Comparison of ENCODE assay signal across 19 cellular contexts in the genomic region with DNA sequence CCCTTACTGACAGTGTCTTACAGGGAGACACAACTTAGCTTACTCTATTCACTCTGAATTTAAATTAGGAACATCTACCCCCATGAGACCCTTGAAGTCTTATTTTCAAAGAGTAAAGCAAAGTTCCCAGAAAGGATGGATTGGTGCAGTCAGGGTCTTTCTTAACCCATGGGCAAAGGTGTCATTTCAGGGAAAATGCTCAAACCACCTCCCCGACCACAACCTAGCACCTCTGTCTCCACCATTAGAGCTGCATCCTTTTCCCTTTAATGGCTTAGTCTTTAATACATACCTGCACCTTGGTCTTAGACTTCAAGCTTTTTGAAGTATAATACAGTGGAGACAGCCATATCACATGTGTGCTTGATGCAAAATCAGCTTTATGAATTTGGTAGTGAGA. TPM values are rescaled to one million over a fixed set of nuclear protein-coding genes. Genes with fewer than 3 reads are reported as not detected.
DNase-seq lines count a peak whose midpoint lies in the region; ATAC-seq, FAIRE-seq and TF ChIP-seq lines count a peak whose summit lies in the region.
"Had no signal": no experiment of that assay in that cellular context is flagged by ENCODE, and none has a peak within 500 bp of the region (broad histone marks: within the 10 kb centered on the region; RNA-seq: fewer than 3 reads in every experiment).

No MANE protein-coding gene starts in this region.

- intact Hi-C loops in activated naive CD4-positive, alpha-beta T cell treated with anti-CD3 and anti-CD28 coated beads for 36 hours (cut with micrococcal nuclease), result loop anchor here (10.0 kb wide), 1 partner anchor 1882 kb away; no protein-coding TSS in a partner anchor
- intact Hi-C loops in GM12878 (cut with micrococcal nuclease; ENCODE audit: unreplicated experiment), result no loop called here

- H3K79me2 ChIP-seq in GM12878 (ENCODE audit: control insufficient read depth, insufficient read depth, low read length), result peaks cover 32% of the 10 kb centered on the region

- 100% methylated on average over 1 of the region's 1 CpG for WGBS in GM12878 (ENCODE audit: insufficient coverage, insufficient replicate concordance, low lambda C conversion rate, missing lambda C conversion rate)

- H3K27me3 Mint-ChIP-seq in activated naive CD4-positive, alpha-beta T cell treated with anti-CD3 and anti-CD28 coated beads for 36 hours (ENCODE audit: low read depth), result no peaks in the 10 kb centered on the region
- no peaks in the 10 kb centered on the region for H3K27me3 Mint-ChIP-seq in T-cell
- no peaks in the 10 kb centered on the region for H3K27me3 Mint-ChIP-seq in stimulated activated naive CD8-positive, alpha-beta T cell treated with anti-CD3 and anti-CD28 coated beads, Interleukin-15, amount 100 ng/mL, for 72 hours

- no peak for FAIRE-seq in GM12878 (lab: Jason Lieb, UNC)

- TF ChIP-seq CTCF in GM12878 (IDR thresholded peaks at IDR 0.05 in 2 of 3, conservative IDR thresholded peaks at IDR 0.05 in 1 of 3; ENCODE audit: control insufficient read depth in 2 of 3, extremely low read depth in 1 of 3, insufficient read depth in 1 of 3, low read depth in 3 of 3, low read length in 3 of 3), result no peak

- H2AFZ ChIP-seq in GM12878 (ENCODE audit: control insufficient read depth, low read depth, low read length), result no peak overlapping the region

- H3K9ac ChIP-seq in GM12878 (ENCODE audit: control insufficient read depth, insufficient read depth, low read length), result no peak overlapping the region

- peaks cover 10 to 11% of the 10 kb centered on the region in 2 experiments; a peak in 3 of 4 replicates for H3K36me3 ChIP-seq in GM12878 (ENCODE audit: control insufficient read depth in 2 of 2, insufficient read depth in 2 of 2, low read length in 1 of 2)
- H3K36me3 ChIP-seq: thoracic aorta had no signal

- no TSS peak for BruUV-seq in GM12878 (replicated peaks; lab: Mats Ljungman, UMichigan)

- H3K4me3 ChIP-seq in GM12878, result no peak overlapping the region
- H3K4me3 ChIP-seq: thoracic aorta had no signal

- in situ Hi-C loops in GM12878 (cut with MboI), result no loop called here

- no peaks in the 10 kb centered on the region; the same call in 1 of the 3 replicates for H3K9me3 ChIP-seq in GM12878 (replicated peaks; ENCODE audit: control insufficient read depth, insufficient read depth, low read length)
- H3K9me3 ChIP-seq: thoracic aorta had no signal

- RAD21 ChIA-PET in GM12878 (lab: Charles Lee; ENCODE audit: unreplicated experiment), result interaction anchor here (1.1 to 13.4 kb wide), 13 partner anchors 10 to 96 kb away, joined by 3 to 274 read pairs (median 31); partner anchors contain the start of gene KCNMB1

- no peaks in the 10 kb centered on the region for H3K27me3 ChIP-seq in GM12878 (replicated peaks in 1 of 2; ENCODE audit: control insufficient read depth in 2 of 2, insufficient read depth in 2 of 2, low read length in 1 of 2)

- POLR2A ChIA-PET in T-cell (lab: Charles Lee), result interaction anchor here (0.8 to 1.4 kb wide), 4 partner anchors 10 to 38 kb away, joined by 3 to 6 read pairs (median 4); no protein-coding TSS in a partner anchor
- POLR2A ChIA-PET in GM12878 (lab: Charles Lee), result interaction anchor here (0.7 to 11.9 kb wide), 11 partner anchors 9 to 113 kb away, joined by 3 to 169 read pairs (median 14); no protein-coding TSS in a partner anchor

- peaks cover 10% of the 10 kb centered on the region for H3K4me1 ChIP-seq in GM12878 (ENCODE audit: control insufficient read depth, insufficient read depth, low read length)
- H3K4me1 ChIP-seq: Caco-2 had no signal

- peak overlapping the region; percentile 81 for H3K4me2 ChIP-seq in GM12878 (ENCODE audit: control insufficient read depth, insufficient read depth)

- no peaks in the 10 kb centered on the region for H4K20me1 ChIP-seq in GM12878 (ENCODE audit: control insufficient read depth, insufficient read depth)

- DNase-seq in activated naive CD4-positive, alpha-beta T cell treated with anti-CD3 and anti-CD28 coated beads for 36 hours, result no peak
- no peak for DNase-seq in activated naive CD4-positive, alpha-beta T cell treated with Interleukin-2 at 50 U/mL for 16 hours
- DNase-seq in T-cell (no peak), GM12878 (ENCODE audit: low read depth, low spot score) (no peak)
- no peak for DNase-seq in stimulated activated naive CD8-positive, alpha-beta T cell treated with anti-CD3 and anti-CD28 coated beads, Interleukin-15, amount 100 ng/mL, for 72 hours
- DNase-seq: Caco-2, HCEC 1CT, NCI-H187, NCI-H2227 treated with DMSO at 0.1 percent for 48 hours, NCI-H774 had no signal

- peak overlapping the region; percentile 98 for H3K27ac Mint-ChIP-seq in activated naive CD4-positive, alpha-beta T cell treated with anti-CD3 and anti-CD28 coated beads for 36 hours
- peak overlapping the region; percentile 99 for H3K27ac Mint-ChIP-seq in T-cell
- H3K27ac Mint-ChIP-seq in stimulated activated naive CD8-positive, alpha-beta T cell treated with anti-CD3 and anti-CD28 coated beads, Interleukin-15, amount 100 ng/mL, for 72 hours, result peak overlapping the region in 1 of 2 donors; percentile 19
- H3K27ac Mint-ChIP-seq: brain, nephron had no signal

- no peak for TF ChIP-seq POLR2A in GM12878 (IDR thresholded peaks at IDR 0.05; ENCODE audit: low read depth, low read length)

- no peak for TF ChIP-seq RAD21 in GM12878 (IDR thresholded peaks at IDR 0.05; ENCODE audit: insufficient read depth, low read depth, low read length)

- H3K9me3 Mint-ChIP-seq in activated naive CD4-positive, alpha-beta T cell treated with anti-CD3 and anti-CD28 coated beads for 36 hours, result no peaks in the 10 kb centered on the region
- H3K9me3 Mint-ChIP-seq in T-cell, result no peaks in the 10 kb centered on the region
- H3K9me3 Mint-ChIP-seq in stimulated activated naive CD8-positive, alpha-beta T cell treated with anti-CD3 and anti-CD28 coated beads, Interleukin-15, amount 100 ng/mL, for 72 hours, result peaks cover 0 to 10% of the 10 kb centered on the region in 2 donors

- TF ChIP-seq EP300 in GM12878 (IDR thresholded peaks at IDR 0.05; ENCODE audit: borderline replicate concordance in 1 of 2, control insufficient read depth in 1 of 2, low read depth in 2 of 2, low read length in 2 of 2), result no peak

- no peak overlapping the region for H3K27ac ChIP-seq in GM12878 (ENCODE audit: control insufficient read depth, insufficient read depth)
- H3K27ac ChIP-seq: thoracic aorta had no signal

- H3K36me3 Mint-ChIP-seq in activated naive CD4-positive, alpha-beta T cell treated with anti-CD3 and anti-CD28 coated beads for 36 hours (ENCODE audit: low read depth), result peaks cover 88% of the 10 kb centered on the region
- H3K36me3 Mint-ChIP-seq in T-cell, result peaks cover 94% of the 10 kb centered on the region
- H3K36me3 Mint-ChIP-seq: brain had no signal

- SMC1A ChIA-PET in GM12878 (lab: Charles Lee; ENCODE audit: uncharacterized antibody, unreplicated experiment), result interaction anchor here (0.9 to 23.0 kb wide), 12 partner anchors 9 to 119 kb away, joined by 3 to 451 read pairs (median 33); no protein-coding TSS in a partner anchor

- CTCF ChIA-PET in activated naive CD4-positive, alpha-beta T cell treated with anti-CD3 and anti-CD28 coated beads for 36 hours (lab: Charles Lee), result interaction anchor here (1.0 to 18.8 kb wide), 10 partner anchors 9 to 66 kb away, joined by 3 to 281 read pairs (median 17); no protein-coding TSS in a partner anchor
- CTCF ChIA-PET in T-cell (lab: Charles Lee) (interaction anchor here (0.8 to 10.5 kb wide), 12 partner anchors 9 to 47 kb away, joined by 3 to 111 read pairs (median 6); no protein-coding TSS in a partner anchor), GM12878 (lab: Yijun Ruan, JAX) (interaction anchor here (0.5 to 11.3 kb wide), 16 partner anchors 10 to 118 kb away, joined by 3 to 139 read pairs (median 10); no protein-coding TSS in a partner anchor)

- H3K4me1 Mint-ChIP-seq in activated naive CD4-positive, alpha-beta T cell treated with anti-CD3 and anti-CD28 coated beads for 36 hours (ENCODE audit: low read depth), result peaks cover 71% of the 10 kb centered on the region
- H3K4me1 Mint-ChIP-seq in T-cell, result peaks cover 76 to 94% (median 77%) of the 10 kb centered on the region in 3 donors
- H3K4me1 Mint-ChIP-seq in stimulated activated naive CD8-positive, alpha-beta T cell treated with anti-CD3 and anti-CD28 coated beads, Interleukin-15, amount 100 ng/mL, for 72 hours, result peaks cover 65% of the 10 kb centered on the region
- H3K4me1 Mint-ChIP-seq: brain had no signal

- H3K4me3 Mint-ChIP-seq in activated naive CD4-positive, alpha-beta T cell treated with anti-CD3 and anti-CD28 coated beads for 36 hours, result peak overlapping the region; percentile 95
- H3K4me3 Mint-ChIP-seq in T-cell, result peak overlapping the region; percentile 99
- peak overlapping the region; percentile 95 to 99 for H3K4me3 Mint-ChIP-seq in stimulated activated naive CD8-positive, alpha-beta T cell treated with anti-CD3 and anti-CD28 coated beads, Interleukin-15, amount 100 ng/mL, for 72 hours
- H3K4me3 Mint-ChIP-seq: brain, nephron had no signal

- no peak for ATAC-seq in T-cell (replicated peaks in 1 of 4)
- no peak for ATAC-seq in GM12878
- no peak for ATAC-seq in stimulated activated naive CD8-positive, alpha-beta T cell treated with anti-CD3 and anti-CD28 coated beads, Interleukin-15, amount 100 ng/mL, for 72 hours
- no peak for ATAC-seq in HG03565 (IDR thresholded peaks at IDR 0.05; ENCODE audit: unreplicated experiment)
- no peak for ATAC-seq in GM21367 (IDR thresholded peaks at IDR 0.05; ENCODE audit: unreplicated experiment)

RNA-seq across cellular contexts. Expression of gene LCP2, which starts 5.1 kb away (rescaled TPM):
- total RNA-seq in activated naive CD4-positive, alpha-beta T cell treated with anti-CD3 and anti-CD28 coated beads for 36 hours, result 100 to 1,000 TPM; 115 to 122 TPM
- 100 to 1,000 TPM; 355 to 394 (median 374) TPM for total RNA-seq in T-cell
- 339 and 344 TPM in 2 replicates for total RNA-seq in GM12878 (2013; cell fraction: nucleolus; rRNA removed)
- total RNA-seq in GM12878 (2014; rRNA removed), result 17.8 and 19.2 TPM in 2 replicates
- total RNA-seq in GM12878 (2014; rRNA removed; fragmentation: Illumina TruSeq; extraction: Trizol), result 23.5 and 23.9 TPM in 2 replicates
- 38.5 and 40.0 TPM in 2 replicates for total RNA-seq in GM12878 (2021)
- polyA plus RNA-seq in GM12878 (2011; ENCODE audit: low read depth), result 13.4 TPM
- polyA plus RNA-seq in GM12878 (2011; rRNA removed), result 45.5 and 46.7 TPM in 2 replicates
- polyA plus RNA-seq in GM12878 (2011; cell fraction: cytosol; rRNA removed), result 30.5 and 30.9 TPM in 2 replicates
- 121 and 152 TPM in 2 replicates for polyA plus RNA-seq in GM12878 (2011; cell fraction: nucleus; rRNA removed)
- polyA plus RNA-seq in GM12878 (2012), result 20.3 and 26.2 TPM in 2 replicates
- 48.7 and 50.5 TPM in 2 replicates for polyA plus RNA-seq in GM12878 (2014; fragmentation: Illumina TruSeq; extraction: Trizol)
- 1 to 10 TPM; 8.0 to 8.5 TPM for polyA plus RNA-seq in GM12878 (2014; fragmentation: Nextera tagmentation; extraction: Ambion mirVana)
- 24.4 and 25.7 TPM in 2 replicates for polyA plus RNA-seq in GM12878 (2014; rRNA removed)
- 10 to 100 TPM; 12.7 to 15.3 TPM for polyA plus RNA-seq in GM12878 (2016; fragmentation: Nextera tagmentation; extraction: Ambion mirVana)
- polyA minus RNA-seq in GM12878 (2011; rRNA and poly(A)+ RNA removed), result 69.6 and 94.1 TPM in 2 replicates
- polyA minus RNA-seq in GM12878 (2011; cell fraction: cytosol; rRNA and poly(A)+ RNA removed), result 8.2 and 16.8 TPM in 2 replicates
- polyA minus RNA-seq in GM12878 (2011; cell fraction: nucleus; rRNA and poly(A)+ RNA removed), result 149 and 176 TPM in 2 replicates
- total RNA-seq: Caco-2 had no signal

RNA-seq across cellular contexts. Expression of gene C5orf58, which starts 59.7 kb away (rescaled TPM):
- not detected for total RNA-seq in activated naive CD4-positive, alpha-beta T cell treated with anti-CD3 and anti-CD28 coated beads for 36 hours
- total RNA-seq in T-cell (not detected), GM12878 (2014; rRNA removed) (not detected in 2 replicates), GM12878 (2014; rRNA removed; fragmentation: Illumina TruSeq; extraction: Trizol) (not detected in 2 replicates), GM12878 (2021) (not detected in 2 replicates)
- total RNA-seq in GM12878 (2013; cell fraction: nucleolus; rRNA removed), result not detected in 2 replicates
- polyA plus RNA-seq in GM12878 (2011; ENCODE audit: low read depth), result not detected
- polyA plus RNA-seq in GM12878 (2011; rRNA removed) (not detected in 2 replicates), GM12878 (2014; fragmentation: Illumina TruSeq; extraction: Trizol) (not detected in 2 replicates), GM12878 (2014; fragmentation: Nextera tagmentation; extraction: Ambion mirVana) (under 1 TPM; 0.26 to 0.27 TPM), GM12878 (2014; rRNA removed) (not detected in 2 replicates), GM12878 (2016; fragmentation: Nextera tagmentation; extraction: Ambion mirVana) (under 1 TPM in 1 of 2 experiments, not detected in 1; 0.13 TPM)
- polyA plus RNA-seq in GM12878 (2011; cell fraction: cytosol; rRNA removed), result not detected in 2 replicates
- polyA plus RNA-seq in GM12878 (2011; cell fraction: nucleus; rRNA removed), result not detected in 2 replicates
- 0.11 TPM in 1 of 2 replicates, not detected in the other for polyA plus RNA-seq in GM12878 (2012)
- polyA minus RNA-seq in GM12878 (2011; rRNA and poly(A)+ RNA removed), result not detected in 2 replicates
- polyA minus RNA-seq in GM12878 (2011; cell fraction: cytosol; rRNA and poly(A)+ RNA removed), result not detected in 2 replicates
- not detected in 2 replicates for polyA minus RNA-seq in GM12878 (2011; cell fraction: nucleus; rRNA and poly(A)+ RNA removed)
- total RNA-seq: Caco-2; mesenteric fat pad; OCI-LY7; sciatic nerve; T-helper 1 cell treated with Interleukin-12 subunit alpha and Interleukin-12 subunit beta and Interleukin-4 antibody, amounts not matched to agents 30 ng/mL and 1 ng/mL, for 36 hours; thoracic aorta had no signal
